ENCODE assay signal across 6 cellular contexts in genomic region chr2:74548285-74548918, GRCh38. TPM values are rescaled to one million over a fixed set of nuclear protein-coding genes. Genes with fewer than 3 reads are reported as not detected.
A peak's percentile ranks its signal among the peaks of the same experiment; 100 is the strongest.
DNase-seq lines count a peak whose midpoint lies in the region; ATAC-seq and TF ChIP-seq lines count a peak whose summit lies in the region.

No MANE protein-coding gene starts in this region.

- no peaks in the 10 kb centered on the region for H3K9me3 Mint-ChIP-seq in activated CD4-positive, alpha-beta T cell treated with anti-CD3 and anti-CD28 coated beads, Interleukin-2, amount 10 ng/mL, durations not matched to agents 7 days and 5 days
- no peaks in the 10 kb centered on the region for H3K9me3 Mint-ChIP-seq in stimulated activated naive B cell treated with anti-CD40 and anti-IgM and Interleukin-4, amounts not matched to agents 10 μg/mL and 1 μg/mL and 100 μg/mL, for 72 hours

- 16% methylated on average over 25 of the region's 28 CpGs for WGBS in esophagus muscularis mucosa

- peak overlapping the region; percentile 77 to 84 (median 78) for H3K27ac ChIP-seq in esophagus muscularis mucosa (replicated peaks in 1 of 4)

- CTCF ChIA-PET in activated CD4-positive, alpha-beta T cell treated with anti-CD3 and anti-CD28 coated beads, Interleukin-2, amount 10 ng/mL, durations not matched to agents 7 days and 5 days (lab: Charles Lee) = interaction anchor here (0.6 to 1.1 kb wide), 2 partner anchors 75 to 1354 kb away, joined by 3 to 4 read pairs; partner anchors contain the start of gene MRPL53

- intact Hi-C loops in esophagus muscularis mucosa (cut with DNase I) = no loop called here

- H3K36me3 Mint-ChIP-seq in activated CD4-positive, alpha-beta T cell treated with anti-CD3 and anti-CD28 coated beads, Interleukin-2, amount 10 ng/mL, durations not matched to agents 7 days and 5 days (ENCODE audit: low read depth) = no peaks in the 10 kb centered on the region
- peaks cover 2 to 17% of the 10 kb centered on the region in 2 donors for H3K36me3 Mint-ChIP-seq in stimulated activated naive B cell treated with anti-CD40 and anti-IgM and Interleukin-4, amounts not matched to agents 10 μg/mL and 1 μg/mL and 100 μg/mL, for 72 hours

- H3K27me3 Mint-ChIP-seq in activated CD4-positive, alpha-beta T cell treated with anti-CD3 and anti-CD28 coated beads, Interleukin-2, amount 10 ng/mL, durations not matched to agents 7 days and 5 days = peaks cover 62% of the 10 kb centered on the region
- H3K27me3 Mint-ChIP-seq in stimulated activated naive B cell treated with anti-CD40 and anti-IgM and Interleukin-4, amounts not matched to agents 10 μg/mL and 1 μg/mL and 100 μg/mL, for 72 hours = peaks cover 24 to 48% of the 10 kb centered on the region in 2 donors

- TF ChIP-seq CTCF in esophagus muscularis mucosa (IDR thresholded peaks at IDR 0.05) = no peak

- peak overlapping the region; percentile 55 for H3K4me3 Mint-ChIP-seq in activated CD4-positive, alpha-beta T cell treated with anti-CD3 and anti-CD28 coated beads, Interleukin-2, amount 10 ng/mL, durations not matched to agents 7 days and 5 days
- H3K4me3 Mint-ChIP-seq in stimulated activated naive B cell treated with anti-CD40 and anti-IgM and Interleukin-4, amounts not matched to agents 10 μg/mL and 1 μg/mL and 100 μg/mL, for 72 hours = peak overlapping the region; percentile 78 to 86

- H3K4me3 ChIP-seq in esophagus muscularis mucosa = peak overlapping the region; percentile 64 to 68 (median 66)

- TF ChIP-seq POLR2A in esophagus muscularis mucosa (IDR thresholded peaks at IDR 0.05; ENCODE audit: low read depth) = no peak

- POLR2A ChIA-PET in activated CD4-positive, alpha-beta T cell treated with anti-CD3 and anti-CD28 coated beads, Interleukin-2, amount 10 ng/mL, durations not matched to agents 7 days and 5 days (lab: Charles Lee) = no interaction called here

- no peak overlapping the region for H3K27ac Mint-ChIP-seq in activated CD4-positive, alpha-beta T cell treated with anti-CD3 and anti-CD28 coated beads, Interleukin-2, amount 10 ng/mL, durations not matched to agents 7 days and 5 days
- H3K27ac Mint-ChIP-seq in stimulated activated naive B cell treated with anti-CD40 and anti-IgM and Interleukin-4, amounts not matched to agents 10 μg/mL and 1 μg/mL and 100 μg/mL, for 72 hours = peak overlapping the region; percentile 73

- TF ChIP-seq EP300 in esophagus muscularis mucosa (IDR thresholded peaks at IDR 0.05) = no peak

- H3K9me3 ChIP-seq in esophagus muscularis mucosa = no peaks in the 10 kb centered on the region

- H3K27me3 ChIP-seq in esophagus muscularis mucosa = no peaks in the 10 kb centered on the region

- peaks cover 16% of the 10 kb centered on the region for H3K4me1 Mint-ChIP-seq in activated CD4-positive, alpha-beta T cell treated with anti-CD3 and anti-CD28 coated beads, Interleukin-2, amount 10 ng/mL, durations not matched to agents 7 days and 5 days
- H3K4me1 Mint-ChIP-seq in stimulated activated naive B cell treated with anti-CD40 and anti-IgM and Interleukin-4, amounts not matched to agents 10 μg/mL and 1 μg/mL and 100 μg/mL, for 72 hours = peaks cover 22 to 36% of the 10 kb centered on the region in 2 donors

- peaks cover 11 to 38% (median 31%) of the 10 kb centered on the region in 4 donors for H3K4me1 ChIP-seq in esophagus muscularis mucosa

- ATAC-seq in stimulated activated naive B cell treated with anti-CD40 and anti-IgM and Interleukin-4, amounts not matched to agents 10 μg/mL and 1 μg/mL and 100 μg/mL, for 72 hours (replicated peaks) = no peak

- DNase-seq in activated CD4-positive, alpha-beta T cell treated with anti-CD3 and anti-CD28 coated beads, Interleukin-2, amount 10 ng/mL, durations not matched to agents 7 days and 5 days = no peak
- no peak for DNase-seq in activated CD4-positive, alpha-beta T cell treated with anti-CD3 and anti-CD28 coated beads for 48 hours
- DNase-seq in esophagus muscularis mucosa (ENCODE audit: extremely low spot score) (no peak), GM03348 (ENCODE audit: low spot score) (no peak), DMS153 treated with DMSO at 0.1 percent for 48 hours (lab: John Stamatoyannopoulos, UW; ENCODE audit: unreplicated experiment) (no peak)
- DNase-seq in stimulated activated naive B cell treated with anti-CD40 and anti-IgM and Interleukin-4, amounts not matched to agents 10 μg/mL and 1 μg/mL and 100 μg/mL, for 72 hours = no peak

- H3K36me3 ChIP-seq in esophagus muscularis mucosa = no peaks in the 10 kb centered on the region

RNA-seq across cellular contexts. Expression of gene LOXL3, which starts 5.3 kb away (rescaled TPM):
- under 1 TPM; 0.12 to 0.15 TPM for total RNA-seq in activated CD4-positive, alpha-beta T cell treated with anti-CD3 and anti-CD28 coated beads, Interleukin-2, amount 10 ng/mL, durations not matched to agents 7 days and 5 days
- total RNA-seq in esophagus muscularis mucosa = 1 to 10 TPM; 7.1 to 8.6 (median 7.7) TPM

RNA-seq across cellular contexts. Expression of gene DOK1, which starts 6.1 kb away (rescaled TPM):
- 10 to 100 TPM; 28.0 to 34.4 TPM for total RNA-seq in activated CD4-positive, alpha-beta T cell treated with anti-CD3 and anti-CD28 coated beads, Interleukin-2, amount 10 ng/mL, durations not matched to agents 7 days and 5 days
- total RNA-seq in esophagus muscularis mucosa = 10 to 100 TPM; 11.9 to 26.5 (median 19.3) TPM

RNA-seq across cellular contexts. Expression of gene HTRA2, which starts 18.7 kb away (rescaled TPM):
- 10 to 100 TPM; 41.6 to 45.8 TPM for total RNA-seq in activated CD4-positive, alpha-beta T cell treated with anti-CD3 and anti-CD28 coated beads, Interleukin-2, amount 10 ng/mL, durations not matched to agents 7 days and 5 days
- 10 to 100 TPM; 29.7 to 37.9 (median 31.9) TPM for total RNA-seq in esophagus muscularis mucosa

RNA-seq across cellular contexts. Expression of gene AUP1, which starts 18.9 kb away (rescaled TPM):
- 100 to 1,000 TPM; 116 to 136 TPM for total RNA-seq in activated CD4-positive, alpha-beta T cell treated with anti-CD3 and anti-CD28 coated beads, Interleukin-2, amount 10 ng/mL, durations not matched to agents 7 days and 5 days
- total RNA-seq in esophagus muscularis mucosa = 10 to 100 TPM; 83.6 to 95.1 (median 89.6) TPM

RNA-seq across cellular contexts. Expression of gene DQX1, which starts 22.4 kb away (rescaled TPM):
- total RNA-seq in activated CD4-positive, alpha-beta T cell treated with anti-CD3 and anti-CD28 coated beads, Interleukin-2, amount 10 ng/mL, durations not matched to agents 7 days and 5 days = under 1 TPM; 0.25 to 0.52 TPM
- total RNA-seq in esophagus muscularis mucosa = not detected

Comparison
In these comparisons a context has a peak if more than half of its experiments do, and no peak if none do; other contexts are left out.
1. RNA of gene LOXL3, which starts 5.3 kb away (total RNA-seq): 7.1 to 8.6 TPM in esophagus muscularis mucosa; 0.12 to 0.15 TPM in activated CD4-positive, alpha-beta T cell treated with anti-CD3 and anti-CD28 coated beads, Interleukin-2, amount 10 ng/mL, durations not matched to agents 7 days and 5 days; every median in the first group is over 4 times any median in the second.